Comparison of ENCODE assay signal across 15 cellular contexts in the genomic region with DNA sequence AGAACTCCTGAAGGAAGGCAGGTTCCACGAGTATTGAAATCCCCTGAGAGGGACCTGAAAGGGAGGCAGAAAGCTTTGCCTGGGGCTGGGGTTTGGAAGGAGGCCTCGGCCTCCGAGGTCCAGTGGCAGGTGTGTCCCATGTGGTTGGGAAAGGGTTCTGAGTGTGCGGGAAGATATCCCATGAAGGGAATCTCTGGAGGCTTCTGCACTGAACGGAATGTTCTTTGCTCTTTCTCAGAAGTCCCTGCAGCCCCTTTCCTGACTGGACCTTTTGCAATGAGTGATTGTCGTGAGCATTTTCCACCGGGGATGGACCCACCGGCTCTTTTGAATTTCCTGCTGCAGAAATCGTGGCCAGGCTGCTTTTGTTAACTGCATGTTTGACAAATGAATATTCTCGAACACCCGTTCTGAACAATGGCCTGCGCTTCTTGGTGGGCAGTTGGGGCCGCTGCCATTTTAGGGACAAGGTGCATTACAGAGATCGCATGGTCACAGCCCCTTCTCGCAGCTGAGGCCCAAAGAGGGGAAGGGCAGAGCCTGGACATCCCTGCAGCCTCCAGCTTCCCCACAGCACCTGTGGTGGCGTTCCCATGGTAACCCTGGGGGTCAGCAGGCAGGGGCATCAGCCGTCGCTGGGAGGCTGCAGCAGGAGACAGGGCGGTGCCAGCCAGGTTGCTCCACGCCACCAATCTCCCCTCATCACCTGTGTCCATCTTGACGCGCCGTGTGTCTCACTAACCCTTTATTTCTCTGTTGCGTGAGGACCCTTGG. TPM values are rescaled to one million over a fixed set of nuclear protein-coding genes. Genes with fewer than 3 reads are reported as not detected.
DNase-seq lines count a peak whose midpoint lies in the region; ATAC-seq, FAIRE-seq and TF ChIP-seq lines count a peak whose summit lies in the region.
"Had no signal": no experiment of that assay in that cellular context is flagged by ENCODE, and none has a peak within 500 bp of the region (broad histone marks: within the 10 kb centered on the region; RNA-seq: fewer than 3 reads in every experiment).

No MANE protein-coding gene starts in this region.

- intact Hi-C loops in Right ventricle myocardium inferior (cut with DNase I) (no loop called here), left cardiac atrium (cut with DNase I) (no loop called here), kidney (cut with DNase I) (no loop called here)

- no peaks in the 10 kb centered on the region for H3K79me1 ChIP-seq in neuronal stem cell (ENCODE audit: low read depth, low read length)

- H3K23ac ChIP-seq in neuronal stem cell (ENCODE audit: low read depth, low read length, poor library complexity), result peak overlapping the region; percentile 76

- no peak overlapping the region for H2AK5ac ChIP-seq in neuronal stem cell (ENCODE audit: low read depth, low read length)

- no peak overlapping the region for H2BK15ac ChIP-seq in neuronal stem cell (ENCODE audit: low read length)

- TF ChIP-seq CTCF in kidney (IDR thresholded peaks at IDR 0.05; ENCODE audit: borderline replicate concordance, extremely low read depth, insufficient read depth), result no peak

- no peak overlapping the region for H3K4me3 ChIP-seq in kidney (ENCODE audit: low read length in 2 of 2)
- H3K4me3 ChIP-seq in neuronal stem cell (ENCODE audit: low read length in 2 of 2), result no peak overlapping the region
- H3K4me3 ChIP-seq: BLaER1 treated with 17β-estradiol and CSF1 and Interleukin-3, amounts not matched to agents 10 nM and 100 nM; GM23248 had no signal

- no peak overlapping the region for H2BK12ac ChIP-seq in neuronal stem cell (ENCODE audit: low read length)

- ATAC-seq in Right ventricle myocardium inferior (no peak), left cardiac atrium (no peak), GM21825 (IDR thresholded peaks at IDR 0.05; ENCODE audit: unreplicated experiment) (no peak), HG03139 (IDR thresholded peaks at IDR 0.05; ENCODE audit: unreplicated experiment) (no peak)

- H3K36me3 ChIP-seq in kidney (ENCODE audit: control insufficient read depth in 1 of 2, insufficient read depth in 2 of 2, low read length in 2 of 2) (no peaks in the 10 kb centered on the region), neuronal stem cell (replicated peaks in 1 of 2; ENCODE audit: control insufficient read depth in 2 of 2, insufficient read depth in 2 of 2, low read length in 2 of 2) (no peaks in the 10 kb centered on the region)
- H3K36me3 ChIP-seq: BLaER1 treated with 17β-estradiol and CSF1 and Interleukin-3, amounts not matched to agents 10 nM and 100 nM had no signal

- H2BK120ac ChIP-seq in neuronal stem cell (ENCODE audit: low read depth, low read length), result no peak overlapping the region

- DNase-seq in Right ventricle myocardium inferior (ENCODE audit: missing footprints), result peak; percentile 39
- no peak for DNase-seq in left cardiac atrium
- peak; percentile 41 for DNase-seq in kidney
- DNase-seq in neuronal stem cell (ENCODE audit: low spot score), result no peak
- no peak for DNase-seq in NOMO-1 treated with dmso at 0.1 percent for 144 hours (lab: John Stamatoyannopoulos, UW; ENCODE audit: unreplicated experiment)
- DNase-seq: ACHN; CD4-positive, CD25-positive, alpha-beta regulatory T cell; DMS53; GM23248; H7 had no signal

- no peak overlapping the region for H4K91ac ChIP-seq in neuronal stem cell (ENCODE audit: low read depth, low read length, poor library complexity)

- no peak overlapping the region for H3K4ac ChIP-seq in neuronal stem cell (ENCODE audit: low read length)

- no peak overlapping the region for H3K27ac ChIP-seq in kidney (ENCODE audit: low read depth in 2 of 2, low read length in 2 of 2)
- no peak overlapping the region for H3K27ac ChIP-seq in neuronal stem cell (replicated peaks; ENCODE audit: low read length)
- H3K27ac ChIP-seq: BLaER1 treated with 17β-estradiol and CSF1 and Interleukin-3, amounts not matched to agents 10 nM and 100 nM; GM23248 had no signal

- no peak overlapping the region for H2BK5ac ChIP-seq in neuronal stem cell (ENCODE audit: low read length)

- H2AFZ ChIP-seq in neuronal stem cell (ENCODE audit: low read length), result no peak overlapping the region
- H2AFZ ChIP-seq: GM23248 had no signal

- H3K9ac ChIP-seq in kidney (ENCODE audit: low read length in 2 of 2), result no peak overlapping the region
- peak overlapping the region; percentile 78 for H3K9ac ChIP-seq in neuronal stem cell (ENCODE audit: low read depth, low read length, poor library complexity)
- H3K9ac ChIP-seq: BLaER1 treated with 17β-estradiol and CSF1 and Interleukin-3, amounts not matched to agents 10 nM and 100 nM; GM23248 had no signal

- no peak for FAIRE-seq in kidney (lab: Jason Lieb, UNC)

- no peak overlapping the region for H3K4me2 ChIP-seq in neuronal stem cell (ENCODE audit: insufficient read depth, low read length, poor library complexity, severe bottlenecking)

- H3K18ac ChIP-seq in neuronal stem cell (ENCODE audit: low read length), result no peak overlapping the region

- WGBS in neuronal stem cell (ENCODE audit: extremely low coverage in 2 of 2, insufficient read length in 2 of 2, insufficient replicate concordance in 1 of 2), 2 donors, result no CpG with 5 or more reads among the region's 24 CpGs

- peaks cover 0 to 3% (median 0%) of the 10 kb centered on the region in 3 experiments for H3K27me3 ChIP-seq in neuronal stem cell (ENCODE audit: control insufficient read depth in 3 of 3, insufficient read depth in 3 of 3, low read depth in 1 of 3, low read length in 3 of 3)
- H3K27me3 ChIP-seq: BLaER1 treated with 17β-estradiol and CSF1 and Interleukin-3, amounts not matched to agents 10 nM and 100 nM had no signal

- H3K9me3 ChIP-seq in kidney (ENCODE audit: control insufficient read depth in 1 of 2, low read length in 2 of 2) (no peaks in the 10 kb centered on the region), neuronal stem cell (replicated peaks in 1 of 2; ENCODE audit: control insufficient read depth in 2 of 2, insufficient read depth in 1 of 2, low read depth in 1 of 2, low read length in 2 of 2) (no peaks in the 10 kb centered on the region)
- H3K9me3 ChIP-seq: BLaER1 treated with 17β-estradiol and CSF1 and Interleukin-3, amounts not matched to agents 10 nM and 100 nM had no signal

- H3K14ac ChIP-seq in neuronal stem cell (ENCODE audit: low read length), result no peak overlapping the region

- no peak overlapping the region for H4K8ac ChIP-seq in neuronal stem cell (ENCODE audit: low read depth, low read length)

- H3K4me1 ChIP-seq in kidney (ENCODE audit: control insufficient read depth in 1 of 2, insufficient read depth in 1 of 2, low read depth in 1 of 2, low read length in 2 of 2), result peaks cover 4 to 5% of the 10 kb centered on the region in 2 donors
- peaks cover 0 to 2% of the 10 kb centered on the region in 2 donors for H3K4me1 ChIP-seq in neuronal stem cell (ENCODE audit: control insufficient read depth in 2 of 2, insufficient read depth in 1 of 2, low read depth in 1 of 2, low read length in 2 of 2)

RNA-seq across cellular contexts. Expression of a gene that starts 18.3 kb away (rescaled TPM):
- 131 TPM for total RNA-seq in Right ventricle myocardium inferior
- total RNA-seq in left cardiac atrium, result 10 to 100 TPM; 48.5 to 78.2 TPM
- total RNA-seq in kidney, result 1.7 TPM
- polyA plus RNA-seq in kidney (ENCODE audit: insufficient read depth, low read depth, low replicate concordance), result 6.5 TPM
- 2.9 TPM for polyA plus RNA-seq in neuronal stem cell (2013, experiment 1 of 2)
- 2.8 TPM for polyA plus RNA-seq in neuronal stem cell (2013, experiment 2 of 2)
- total RNA-seq: A172; CD4-positive, CD25-positive, alpha-beta regulatory T cell had no signal
- polyA plus RNA-seq: CD4-positive, CD25-positive, alpha-beta regulatory T cell; IgD-negative memory B cell had no signal

RNA-seq across cellular contexts. Expression of a gene that starts 52.2 kb away (rescaled TPM):
- total RNA-seq in Right ventricle myocardium inferior, result 11.2 TPM
- total RNA-seq in left cardiac atrium, result 10 to 100 TPM; 11.7 to 30.9 TPM
- total RNA-seq in kidney, result 127 TPM
- 43.1 TPM for polyA plus RNA-seq in kidney (ENCODE audit: insufficient read depth, low read depth, low replicate concordance)
- polyA plus RNA-seq in neuronal stem cell (2013, experiment 1 of 2), result 0.13 TPM
- polyA plus RNA-seq in neuronal stem cell (2013, experiment 2 of 2), result 0.08 TPM

Comparison
In these comparisons a context has a peak if more than half of its experiments do, and no peak if none do; other contexts are left out.
1. DNase-seq: peak in Right ventricle myocardium inferior (single experiment) and kidney (single experiment); none in left cardiac atrium (single experiment), neuronal stem cell (single experiment) and NOMO-1 treated with dmso at 0.1 percent for 144 hours (single experiment).
2. RNA of a gene that starts 18.3 kb away (total RNA-seq): 131 TPM in Right ventricle myocardium inferior (single experiment) and 48.5 to 78.2 TPM in left cardiac atrium; 1.7 TPM in kidney (single experiment); every median in the first group is over 10 times any median in the second.